In the genomic region with DNA sequence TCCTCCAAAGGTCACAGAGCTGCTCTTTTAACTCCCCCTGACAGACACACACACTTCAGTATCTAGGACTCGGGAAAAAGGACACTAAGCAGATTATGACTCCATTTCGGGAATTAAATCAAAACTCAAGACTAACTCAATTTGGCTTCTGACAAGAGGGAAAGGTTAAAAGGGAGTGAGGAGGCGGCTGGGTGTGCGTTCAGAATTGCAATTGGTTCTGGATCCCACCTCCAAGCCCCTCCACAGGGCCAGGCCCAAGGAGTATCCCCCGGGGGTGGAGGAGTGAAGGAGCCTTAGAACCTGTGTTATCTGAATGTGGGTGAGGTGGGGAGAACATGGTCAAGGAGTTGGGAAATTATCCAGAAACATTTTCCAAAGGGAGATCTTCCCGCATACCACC, we compare ENCODE assay signal across 12 cellular contexts. TPM values are rescaled to one million over a fixed set of nuclear protein-coding genes. Genes with fewer than 3 reads are reported as not detected.
DNase-seq lines count a peak whose midpoint lies in the region; FAIRE-seq and TF ChIP-seq lines count a peak whose summit lies in the region.
"Not testable (repeated sequence)": the region's sequence is repeated elsewhere in the genome, so short reads cannot be mapped to it uniquely, and the experiment has no call there.
"Had no signal": no experiment of that assay in that cellular context is flagged by ENCODE, and none has a peak within 500 bp of the region (broad histone marks: within the 10 kb centered on the region; RNA-seq: fewer than 3 reads in every experiment).

No MANE protein-coding gene starts in this region.

- not testable (repeated sequence) for H3K23ac ChIP-seq in H1 (ENCODE audit: insufficient read length)

- not testable (repeated sequence) for H3K9me3 Mint-ChIP-seq in mesothelial cell of epicardium; progenitor cell of endocrine pancreas (ENCODE audit: low read depth); type B pancreatic cell

- not testable (repeated sequence) for H3K14ac ChIP-seq in H1 (ENCODE audit: insufficient read length)

- H3K36me3 ChIP-seq in BE2C; WERI-Rb-1; H1 (ENCODE audit: control insufficient read depth in 2 of 4, insufficient read depth in 4 of 4, low read length in 3 of 4): not testable (repeated sequence)

- not testable (repeated sequence) for FAIRE-seq in H1 (lab: Jason Lieb, UNC)

- H4K5ac ChIP-seq in H1 (ENCODE audit: insufficient read length, low read depth, low read length) = not testable (repeated sequence)

- CTCF ChIA-PET in H1 (lab: Charles Lee; ENCODE audit: partially characterized antibody) = not testable (repeated sequence)

- H3K27ac Mint-ChIP-seq in mesothelial cell of epicardium = peak overlapping the region; percentile 89
- peak overlapping the region; percentile 20 for H3K27ac Mint-ChIP-seq in progenitor cell of endocrine pancreas
- not testable (repeated sequence) for H3K27ac Mint-ChIP-seq in type B pancreatic cell

- H3K4me1 Mint-ChIP-seq in mesothelial cell of epicardium (peaks cover 81% of the 10 kb centered on the region), progenitor cell of endocrine pancreas (ENCODE audit: low read depth) (peaks cover 45% of the 10 kb centered on the region), type B pancreatic cell (ENCODE audit: unreplicated experiment) (peaks cover 47% of the 10 kb centered on the region)

- H2BK120ac ChIP-seq in H1 (replicated peaks; ENCODE audit: low read depth, low read length) = not testable (repeated sequence)

- TF ChIP-seq CTCF in BE2C (IDR thresholded peaks at IDR 0.05; ENCODE audit: low read depth, low read length); WERI-Rb-1 (IDR thresholded peaks at IDR 0.05; ENCODE audit: low read depth, low read length); H1 (IDR thresholded peaks at IDR 0.05; ENCODE audit: control extremely low read depth in 1 of 3, insufficient read depth in 1 of 3, low read depth in 1 of 3, low read length in 3 of 3); mesothelial cell of epicardium (IDR thresholded peaks at IDR 0.05; ENCODE audit: unreplicated experiment); progenitor cell of endocrine pancreas (IDR thresholded peaks at IDR 0.05; ENCODE audit: unreplicated experiment); type B pancreatic cell (conservative IDR thresholded peaks at IDR 0.05): not testable (repeated sequence)

- TF ChIP-seq RAD21 in H1 (IDR thresholded peaks at IDR 0.05 in 1 of 2, conservative IDR thresholded peaks at IDR 0.05 in 1 of 2; ENCODE audit: low read depth in 2 of 2, low read length in 2 of 2) = not testable (repeated sequence)

- not testable (repeated sequence) for H2AFZ ChIP-seq in H1 (ENCODE audit: low read length)

- not testable (repeated sequence) for H3K79me2 ChIP-seq in H1 (ENCODE audit: control insufficient read depth in 1 of 2, insufficient read depth in 2 of 2, low read length in 2 of 2)

- peak overlapping the region; percentile 74 for H3K27ac ChIP-seq in WERI-Rb-1
- not testable (repeated sequence) for H3K27ac ChIP-seq in H1 (ENCODE audit: low read depth, low read length)

- not testable (repeated sequence) for H2BK5ac ChIP-seq in H1 (ENCODE audit: low read depth, low read length)

- H3K79me1 ChIP-seq in H1 (ENCODE audit: low read depth, low read length) = not testable (repeated sequence)

- H3K4ac ChIP-seq in H1 (replicated peaks; ENCODE audit: insufficient read length, low read depth, low read length) = not testable (repeated sequence)

- POLR2A ChIA-PET in H1 (lab: Charles Lee; ENCODE audit: partially characterized antibody) = not testable (repeated sequence)

- not testable (repeated sequence) for H3K23me2 ChIP-seq in H1 (ENCODE audit: low read depth, low read length)

- not testable (repeated sequence) for H3K4me3 ChIP-seq in BE2C (ENCODE audit: low read depth, low read length); WERI-Rb-1 (ENCODE audit: low read depth, low read length); H1 (ENCODE audit: extremely low read depth in 1 of 4, insufficient read depth in 2 of 4, low read depth in 3 of 4, low read length in 4 of 4)

- not testable (repeated sequence) for H3K4me1 ChIP-seq in BE2C; H1 (replicated peaks in 1 of 4; ENCODE audit: control insufficient read depth in 3 of 4, insufficient read depth in 4 of 4, low read length in 3 of 4)

- DNase-seq in BE2C (peak; percentile 29), NCI-H82 (lab: John Stamatoyannopoulos, UW) (peak; percentile 51), WERI-Rb-1 (peak; percentile 27)
- not testable (repeated sequence) for DNase-seq in H1 (ENCODE audit: low read depth in 1 of 2, low spot score in 2 of 2); mesothelial cell of epicardium (ENCODE audit: low spot score in 2 of 2, unreplicated experiment in 2 of 2); progenitor cell of endocrine pancreas (ENCODE audit: low spot score, unreplicated experiment); type B pancreatic cell (ENCODE audit: extremely low spot score, unreplicated experiment)

- not testable (repeated sequence) for TF ChIP-seq EP300 in H1 (IDR thresholded peaks at IDR 0.05; ENCODE audit: borderline replicate concordance in 1 of 2, low read depth in 2 of 2, low read length in 2 of 2)

- not testable (repeated sequence) for H3K27me3 Mint-ChIP-seq in mesothelial cell of epicardium (ENCODE audit: low read depth); progenitor cell of endocrine pancreas
- peaks cover 15% of the 10 kb centered on the region for H3K27me3 Mint-ChIP-seq in type B pancreatic cell

- not testable (repeated sequence) for H3K18ac ChIP-seq in H1 (ENCODE audit: extremely low read depth, low read length)

- not testable (repeated sequence) for H4K91ac ChIP-seq in H1 (replicated peaks; ENCODE audit: insufficient read length, low read length)

- H3K56ac ChIP-seq in H1 (replicated peaks; ENCODE audit: insufficient read length, low read depth, low read length) = not testable (repeated sequence)

- H3K27me3 ChIP-seq in BE2C; WERI-Rb-1 (ENCODE audit: insufficient read depth, low read depth, severe bottlenecking): not testable (repeated sequence)
- H3K27me3 ChIP-seq in H1 (replicated peaks in 1 of 4; ENCODE audit: control insufficient read depth in 3 of 4, extremely low read depth in 1 of 4, insufficient read depth in 3 of 4, low read length in 3 of 4) = peaks cover 58 to 80% (median 68%) of the 10 kb centered on the region in 4 experiments

- H2BK12ac ChIP-seq in H1 (ENCODE audit: low read depth, low read length) = not testable (repeated sequence)

- not testable (repeated sequence) for H2BK15ac ChIP-seq in H1 (ENCODE audit: low read length)

- H3K9ac ChIP-seq in H1 (replicated peaks in 1 of 4; ENCODE audit: extremely low read depth in 1 of 4, low read depth in 3 of 4, low read length in 3 of 4) = not testable (repeated sequence)

- H2AK5ac ChIP-seq in H1 (ENCODE audit: low read depth, low read length) = not testable (repeated sequence)

- not testable (repeated sequence) for H3K36me3 Mint-ChIP-seq in mesothelial cell of epicardium; progenitor cell of endocrine pancreas (ENCODE audit: insufficient read depth)
- H3K36me3 Mint-ChIP-seq in type B pancreatic cell = peaks cover 19% of the 10 kb centered on the region

- H3K9me3 ChIP-seq in BE2C; WERI-Rb-1 (ENCODE audit: severe bottlenecking); H1 (ENCODE audit: insufficient read depth in 2 of 2, low read depth in 1 of 2, low read length in 1 of 2): not testable (repeated sequence)

- not testable (repeated sequence) for TF ChIP-seq POLR2A in H1 (IDR thresholded peaks at IDR 0.05; ENCODE audit: control extremely low read depth in 1 of 2, low read depth in 2 of 2, low read length in 2 of 2)

- H3K4me2 ChIP-seq in H1 (ENCODE audit: insufficient read depth in 1 of 2, low read depth in 2 of 2, low read length in 2 of 2) = not testable (repeated sequence)

- peak overlapping the region; percentile 2 for H3K4me3 Mint-ChIP-seq in mesothelial cell of epicardium
- H3K4me3 Mint-ChIP-seq in progenitor cell of endocrine pancreas (ENCODE audit: low read depth) = not testable (repeated sequence)
- H3K4me3 Mint-ChIP-seq in type B pancreatic cell = peak overlapping the region; percentile 83

- 59% methylated on average over 5 of the region's 6 CpGs; no CpG with 5 or more reads in 1 of the 2 experiments for WGBS in H1 (ENCODE audit: extremely low coverage in 1 of 2, insufficient coverage in 1 of 2, insufficient read length in 1 of 2, insufficient replicate concordance in 2 of 2, low coverage in 1 of 2, low lambda C conversion rate in 2 of 2, missing lambda C conversion rate in 1 of 2), 2 experiments

- not testable (repeated sequence) for H2BK20ac ChIP-seq in H1 (ENCODE audit: low read length)

- not testable (repeated sequence) for H4K8ac ChIP-seq in H1 (ENCODE audit: extremely low read depth, insufficient read depth, low read length)

- not testable (repeated sequence) for H4K20me1 ChIP-seq in H1 (replicated peaks in 1 of 2; ENCODE audit: control insufficient read depth in 1 of 2, insufficient read depth in 2 of 2, low read length in 2 of 2)

RNA-seq across cellular contexts. Expression of gene HOXC4, which starts 35.8 kb away (rescaled TPM):
- polyA plus RNA-seq in BE2C (2012; ENCODE audit: insufficient read depth, insufficient read length, low read depth) = 43.8 TPM
- total RNA-seq in H1 (2021; fragmentation: NEBNext Ultra II Directional; extraction: Animal tissue kit (Norgen Biotek cat#: 25700)) = not detected in 2 replicates
- polyA plus RNA-seq in H1 (2011; rRNA removed) = not detected in 2 replicates
- not detected for polyA plus RNA-seq in H1 (2011; cell fraction: cytosol; rRNA removed)
- not detected for polyA plus RNA-seq in H1 (2011; cell fraction: nucleus; rRNA removed)
- not detected in 4 replicates for polyA plus RNA-seq in H1 (2012, experiment 1 of 2)
- polyA plus RNA-seq in H1 (2012, experiment 2 of 2) = not detected
- 0.02 TPM for polyA plus RNA-seq in H1 (2013, experiment 1 of 2)
- 0.02 TPM for polyA plus RNA-seq in H1 (2013, experiment 2 of 2)
- not detected in 2 replicates for polyA minus RNA-seq in H1 (2011; rRNA and poly(A)+ RNA removed)
- polyA minus RNA-seq in H1 (2011; cell fraction: cytosol; rRNA and poly(A)+ RNA removed) = not detected
- polyA minus RNA-seq in H1 (2011; cell fraction: nucleus; rRNA and poly(A)+ RNA removed) = not detected
- total RNA-seq in mesothelial cell of epicardium = 67.4 to 73.6 TPM (median 69.4 TPM) in 3 replicates
- 19.6 and 19.8 TPM in 2 replicates for total RNA-seq in progenitor cell of endocrine pancreas
- total RNA-seq in type B pancreatic cell (ENCODE audit: low replicate concordance) = 6.7 and 47.9 TPM in 2 replicates
- total RNA-seq: GM23338 had no signal
- polyA plus RNA-seq: GM23338 had no signal

RNA-seq across cellular contexts. Expression of gene HOXC5, which starts 56.6 kb away (rescaled TPM):
- 8.1 TPM for polyA plus RNA-seq in BE2C (2012; ENCODE audit: insufficient read depth, insufficient read length, low read depth)
- not detected in 2 replicates for total RNA-seq in H1 (2021; fragmentation: NEBNext Ultra II Directional; extraction: Animal tissue kit (Norgen Biotek cat#: 25700))
- polyA plus RNA-seq in H1 (2011; rRNA removed) = not detected in 2 replicates
- not detected for polyA plus RNA-seq in H1 (2011; cell fraction: cytosol; rRNA removed)
- not detected for polyA plus RNA-seq in H1 (2011; cell fraction: nucleus; rRNA removed)
- polyA plus RNA-seq in H1 (2012, experiment 1 of 2) = not detected in 4 replicates
- not detected for polyA plus RNA-seq in H1 (2012, experiment 2 of 2)
- not detected for polyA plus RNA-seq in H1 (2013, experiment 1 of 2)
- not detected for polyA plus RNA-seq in H1 (2013, experiment 2 of 2)
- polyA minus RNA-seq in H1 (2011; rRNA and poly(A)+ RNA removed) = not detected in 2 replicates
- not detected for polyA minus RNA-seq in H1 (2011; cell fraction: cytosol; rRNA and poly(A)+ RNA removed)
- not detected for polyA minus RNA-seq in H1 (2011; cell fraction: nucleus; rRNA and poly(A)+ RNA removed)
- total RNA-seq in mesothelial cell of epicardium (28.7 to 33.8 TPM (median 29.3 TPM) in 3 replicates), progenitor cell of endocrine pancreas (2.7 and 4.6 TPM in 2 replicates), type B pancreatic cell (ENCODE audit: low replicate concordance) (1.9 and 56.9 TPM in 2 replicates)
- total RNA-seq: Calu3; CD4-positive, CD25-positive, alpha-beta regulatory T cell; CD8-positive, alpha-beta memory T cell; G401; GM23338 had no signal
- polyA plus RNA-seq: CD4-positive, CD25-positive, alpha-beta regulatory T cell; CD8-positive, alpha-beta memory T cell; GM23338 had no signal
